In the genomic region with DNA sequence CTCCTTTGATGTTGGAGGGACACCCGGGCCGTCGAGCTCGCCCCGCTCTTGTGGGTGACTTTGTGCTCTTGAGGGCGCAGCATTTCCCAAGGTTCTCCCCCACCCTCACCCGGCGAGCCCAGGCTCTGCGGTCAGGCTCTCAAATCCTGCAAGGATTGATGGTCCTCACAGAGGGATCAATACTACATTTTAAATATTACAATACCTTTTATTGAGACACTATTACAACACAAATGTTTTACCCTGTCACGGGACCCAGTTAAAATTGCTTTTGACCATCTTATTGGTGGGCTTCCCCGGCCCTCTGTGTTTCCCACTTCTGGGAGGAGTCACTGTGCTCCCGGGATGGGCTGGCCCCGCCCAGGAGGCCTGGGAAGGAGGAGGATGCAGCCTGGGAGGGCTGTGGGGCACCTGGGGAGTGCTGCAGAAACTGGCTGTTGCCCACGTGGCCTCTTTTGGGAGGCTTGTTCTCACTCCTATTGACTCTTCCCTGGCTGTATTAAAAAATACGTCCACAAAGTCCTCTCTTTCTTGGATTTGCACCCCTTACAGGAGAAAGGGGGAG, we compare ENCODE assay signal across 9 cellular contexts.
A peak's percentile ranks its signal among the peaks of the same experiment; 100 is the strongest.
DNase-seq lines count a peak whose midpoint lies in the region; ATAC-seq, FAIRE-seq and TF ChIP-seq lines count a peak whose summit lies in the region.
"Had no signal": no experiment of that assay in that cellular context is flagged by ENCODE, and none has a peak within 500 bp of the region (broad histone marks: within the 10 kb centered on the region; RNA-seq: fewer than 3 reads in every experiment).

No MANE protein-coding gene starts in this region.

- 29% methylated on average over 15 of the region's 15 CpGs for WGBS in suprapubic skin

- H3K9me3 ChIP-seq in keratinocyte (ENCODE audit: control insufficient read depth, low read depth, low read length) = no peaks in the 10 kb centered on the region
- H3K9me3 ChIP-seq in suprapubic skin = no peaks in the 10 kb centered on the region

- H3K9ac ChIP-seq in keratinocyte (ENCODE audit: control insufficient read depth, extremely low read depth, insufficient read depth, low read length) = peak overlapping the region; percentile 70

- H3K4me1 ChIP-seq in keratinocyte (ENCODE audit: control insufficient read depth, extremely low read depth, insufficient read depth, low read length) (peaks cover 6% of the 10 kb centered on the region), suprapubic skin (peaks cover 11% of the 10 kb centered on the region)

- H3K4me2 ChIP-seq in keratinocyte (ENCODE audit: control insufficient read depth, extremely low read depth, insufficient read depth, low read depth, low read length) = peak overlapping the region; percentile 89

- H4K20me1 ChIP-seq in keratinocyte (ENCODE audit: control insufficient read depth, extremely low read depth, insufficient read depth, low read length) = no peaks in the 10 kb centered on the region

- no peak for TF ChIP-seq CTCF in keratinocyte (optimal IDR thresholded peaks at IDR 0.05 in 1 of 3, IDR thresholded peaks at IDR 0.05 in 1 of 3, conservative IDR thresholded peaks at IDR 0.05 in 1 of 3; ENCODE audit: extremely low read depth in 1 of 3, insufficient read depth in 2 of 3, low read length in 3 of 3)
- no peak for TF ChIP-seq CTCF in suprapubic skin (IDR thresholded peaks at IDR 0.05)

- H3K27me3 ChIP-seq in keratinocyte (ENCODE audit: control insufficient read depth, extremely low read depth, insufficient read depth, low read length) (no peaks in the 10 kb centered on the region), suprapubic skin (no peaks in the 10 kb centered on the region)

- POLR2A ChIA-PET in activated naive CD8-positive, alpha-beta T cell treated with anti-CD3 and anti-CD28 coated beads, Interleukin-2, amount 10 ng/mL, durations not matched to agents 7 days and 5 days (lab: Charles Lee) = no interaction called here

- H3K9me1 ChIP-seq in keratinocyte (ENCODE audit: control insufficient read depth, extremely low read depth, insufficient read depth, low read length) = no peaks in the 10 kb centered on the region

- H3K9me3 Mint-ChIP-seq in activated CD4-positive, alpha-beta T cell treated with anti-CD3 and anti-CD28 coated beads, Interleukin-2, amount 10 ng/mL, durations not matched to agents 24 days and 14 days = peaks cover 5% of the 10 kb centered on the region
- no peaks in the 10 kb centered on the region for H3K9me3 Mint-ChIP-seq in activated naive CD8-positive, alpha-beta T cell treated with anti-CD3 and anti-CD28 coated beads, Interleukin-2, amount 10 ng/mL, durations not matched to agents 7 days and 5 days

- H2AFZ ChIP-seq in keratinocyte (ENCODE audit: control insufficient read depth, low read length) = peak overlapping the region; percentile 93

- no peak for ATAC-seq in activated naive CD8-positive, alpha-beta T cell treated with anti-CD3 and anti-CD28 coated beads, Interleukin-2, amount 10 ng/mL, durations not matched to agents 7 days and 5 days (ENCODE audit: low read depth)
- no peak for ATAC-seq in HG03439 (IDR thresholded peaks at IDR 0.05; ENCODE audit: unreplicated experiment)

- dilution Hi-C loops in keratinocyte (cut with MboI; ENCODE audit: extremely low pct_ligation_motif_present, low sequenced_read_pairs) = no loop called here

- H3K4me3 ChIP-seq in keratinocyte (ENCODE audit: control insufficient read depth in 2 of 3, extremely low read depth in 1 of 3, insufficient read depth in 2 of 3, low read depth in 1 of 3, low read length in 3 of 3) = peak overlapping the region in 2 of 3 experiments; percentile 77
- peak overlapping the region; percentile 54 for H3K4me3 ChIP-seq in suprapubic skin

- peak overlapping the region; percentile 84 for H3K4me3 Mint-ChIP-seq in activated CD4-positive, alpha-beta T cell treated with anti-CD3 and anti-CD28 coated beads, Interleukin-2, amount 10 ng/mL, durations not matched to agents 24 days and 14 days
- H3K4me3 Mint-ChIP-seq in activated naive CD8-positive, alpha-beta T cell treated with anti-CD3 and anti-CD28 coated beads, Interleukin-2, amount 10 ng/mL, durations not matched to agents 7 days and 5 days = peak overlapping the region; percentile 85

- no peak for TF ChIP-seq POLR2A in suprapubic skin (IDR thresholded peaks at IDR 0.05)

- H3K36me3 ChIP-seq in keratinocyte (ENCODE audit: control insufficient read depth in 2 of 2, extremely low read depth in 1 of 2, insufficient read depth in 2 of 2, low read length in 2 of 2) (no peaks in the 10 kb centered on the region), suprapubic skin (no peaks in the 10 kb centered on the region)

- DNase-seq in activated CD4-positive, alpha-beta T cell treated with anti-CD3 and anti-CD28 coated beads, Interleukin-2, amount 10 ng/mL, durations not matched to agents 24 days and 14 days = no peak
- no peak for DNase-seq in activated CD4-positive, alpha-beta T cell treated with anti-CD3 and anti-CD28 coated beads for 48 hours
- peak; percentile 41 for DNase-seq in activated naive CD8-positive, alpha-beta T cell treated with anti-CD3 and anti-CD28 coated beads, Interleukin-2, amount 10 ng/mL, durations not matched to agents 7 days and 5 days
- no peak for DNase-seq in keratinocyte (ENCODE audit: low read depth, low spot score)
- DNase-seq in suprapubic skin (ENCODE audit: low spot score in 2 of 2) = peak in 1 of 2 donors; percentile 69
- DNase-seq in stimulated activated CD4-positive, alpha-beta T cell treated with anti-CD3 and anti-CD28 coated beads, Interleukin-4, amount 100 ng/mL, for 1 hour = no peak
- no peak for DNase-seq in NCI-H2029 (lab: John Stamatoyannopoulos, UW)
- DNase-seq: NCI-H187 treated with DMSO at 0.1 percent for 48 hours had no signal

- H3K36me3 Mint-ChIP-seq in activated CD4-positive, alpha-beta T cell treated with anti-CD3 and anti-CD28 coated beads, Interleukin-2, amount 10 ng/mL, durations not matched to agents 24 days and 14 days (ENCODE audit: low read depth) = no peaks in the 10 kb centered on the region
- H3K36me3 Mint-ChIP-seq in activated naive CD8-positive, alpha-beta T cell treated with anti-CD3 and anti-CD28 coated beads, Interleukin-2, amount 10 ng/mL, durations not matched to agents 7 days and 5 days = no peaks in the 10 kb centered on the region

- peaks cover 5% of the 10 kb centered on the region for H3K4me1 Mint-ChIP-seq in activated CD4-positive, alpha-beta T cell treated with anti-CD3 and anti-CD28 coated beads, Interleukin-2, amount 10 ng/mL, durations not matched to agents 24 days and 14 days
- H3K4me1 Mint-ChIP-seq in activated naive CD8-positive, alpha-beta T cell treated with anti-CD3 and anti-CD28 coated beads, Interleukin-2, amount 10 ng/mL, durations not matched to agents 7 days and 5 days = peaks cover 5% of the 10 kb centered on the region

- H3K27ac Mint-ChIP-seq in activated CD4-positive, alpha-beta T cell treated with anti-CD3 and anti-CD28 coated beads, Interleukin-2, amount 10 ng/mL, durations not matched to agents 24 days and 14 days = peak overlapping the region; percentile 93
- peak overlapping the region; percentile 85 for H3K27ac Mint-ChIP-seq in activated naive CD8-positive, alpha-beta T cell treated with anti-CD3 and anti-CD28 coated beads, Interleukin-2, amount 10 ng/mL, durations not matched to agents 7 days and 5 days

- no peak for TF ChIP-seq EP300 in suprapubic skin (IDR thresholded peaks at IDR 0.05)

- peaks cover 19% of the 10 kb centered on the region for H3K27me3 Mint-ChIP-seq in activated CD4-positive, alpha-beta T cell treated with anti-CD3 and anti-CD28 coated beads, Interleukin-2, amount 10 ng/mL, durations not matched to agents 24 days and 14 days
- H3K27me3 Mint-ChIP-seq in activated naive CD8-positive, alpha-beta T cell treated with anti-CD3 and anti-CD28 coated beads, Interleukin-2, amount 10 ng/mL, durations not matched to agents 7 days and 5 days = peaks cover 16% of the 10 kb centered on the region

- peak overlapping the region; percentile 30 for H3K27ac ChIP-seq in keratinocyte (ENCODE audit: control insufficient read depth, insufficient read depth, low read length)
- H3K27ac ChIP-seq in suprapubic skin = peak overlapping the region; percentile 86

- FAIRE-seq in keratinocyte (lab: Jason Lieb, UNC) = no peak

- no peaks in the 10 kb centered on the region for H3K79me2 ChIP-seq in keratinocyte (ENCODE audit: control insufficient read depth, insufficient read depth, low read length)

- intact Hi-C loops in activated CD4-positive, alpha-beta T cell treated with anti-CD3 and anti-CD28 coated beads, Interleukin-2, amount 10 ng/mL, durations not matched to agents 24 days and 14 days (cut with micrococcal nuclease) = loop anchor here (1.0 to 5.0 kb wide), 2 partner anchors 87 to 124 kb away; no protein-coding TSS in a partner anchor
